ENCODE assay signal across 1 cellular context in genomic region chr20:57350086-57350710, GRCh38.
TF ChIP-seq lines count a peak whose summit lies in the region.

No MANE protein-coding gene starts in this region.

TF ChIP-seq in GM23338, 12 proteins besides CTCF, POLR2A, EP300 and RAD21 (continued from another document):
- TF ChIP-seq ZNF462 (CRISPR knock-in tag; IDR thresholded peaks at IDR 0.05) (no peak), REST (IDR thresholded peaks at IDR 0.05; ENCODE audit: unreplicated experiment) (no peak), NANOG (IDR thresholded peaks at IDR 0.05; ENCODE audit: borderline replicate concordance) (no peak)
